8 cellular contexts compared by ENCODE assay signal in genomic region chr20:53623454-53624206, GRCh38. TPM values are rescaled to one million over a fixed set of nuclear protein-coding genes. Genes with fewer than 3 reads are reported as not detected.
DNase-seq lines count a peak whose midpoint lies in the region; ATAC-seq and TF ChIP-seq lines count a peak whose summit lies in the region.

No MANE protein-coding gene starts in this region.

- H3K4me3 ChIP-seq in GM06990 (replicated peaks; ENCODE audit: low read depth, low read length) (peak overlapping the region; percentile 39), fibroblast of pulmonary artery (replicated peaks; ENCODE audit: low read depth, low read length) (peak overlapping the region; percentile 19)

- H3K27me3 Mint-ChIP-seq in naive thymus-derived CD8-positive, alpha-beta T cell: no peaks in the 10 kb centered on the region
- H3K27me3 Mint-ChIP-seq in type B pancreatic cell: no peaks in the 10 kb centered on the region

- H3K4me1 Mint-ChIP-seq in naive thymus-derived CD8-positive, alpha-beta T cell: peaks cover 14 to 52% (median 49%) of the 10 kb centered on the region in 4 donors
- peaks cover 31% of the 10 kb centered on the region for H3K4me1 Mint-ChIP-seq in type B pancreatic cell (ENCODE audit: unreplicated experiment)

- no peaks in the 10 kb centered on the region for H3K9me3 Mint-ChIP-seq in naive thymus-derived CD8-positive, alpha-beta T cell
- H3K9me3 Mint-ChIP-seq in type B pancreatic cell: no peaks in the 10 kb centered on the region

- no peaks in the 10 kb centered on the region for H3K27me3 ChIP-seq in GM06990 (replicated peaks; ENCODE audit: control insufficient read depth, insufficient read depth, low read length)

- TF ChIP-seq CTCF in GM06990 (IDR thresholded peaks at IDR 0.05; ENCODE audit: insufficient read depth, low read length, poor library complexity, severe bottlenecking) (no peak), fibroblast of pulmonary artery (IDR thresholded peaks at IDR 0.05; ENCODE audit: low read length, missing control alignments) (peak; percentile 10), type B pancreatic cell (conservative IDR thresholded peaks at IDR 0.05) (no peak)

- peak overlapping the region; percentile 76 to 90 (median 82) for H3K4me3 Mint-ChIP-seq in naive thymus-derived CD8-positive, alpha-beta T cell
- peak overlapping the region; percentile 87 for H3K4me3 Mint-ChIP-seq in type B pancreatic cell

- H3K27ac Mint-ChIP-seq in naive thymus-derived CD8-positive, alpha-beta T cell: peak overlapping the region; percentile 89 to 98 (median 94)
- H3K27ac Mint-ChIP-seq in type B pancreatic cell: peak overlapping the region; percentile 98

- ATAC-seq in HG02763 (IDR thresholded peaks at IDR 0.05; ENCODE audit: unreplicated experiment): peak; percentile 46
- ATAC-seq in naive thymus-derived CD8-positive, alpha-beta T cell: peak; percentile 63 to 74

- DNase-seq in GM06990 (ENCODE audit: extremely low read depth, insufficient read length): peak; percentile 44
- peak; percentile 93 for DNase-seq in NCI-H82 treated with DMSO at 0.1 percent for 48 hours (lab: John Stamatoyannopoulos, UW; ENCODE audit: unreplicated experiment)
- peak; percentile 63 to 67 for DNase-seq in activated T-cell treated with anti-CD3 and anti-CD28 coated beads, Interleukin-2, amount 50 U/mL, for 48 hours
- DNase-seq in fibroblast of pulmonary artery (ENCODE audit: low read depth): peak; percentile 80
- peak in 4 of 10 donors; percentile 5 to 37 (median 20) for DNase-seq in naive thymus-derived CD8-positive, alpha-beta T cell
- no peak for DNase-seq in type B pancreatic cell (ENCODE audit: extremely low spot score, unreplicated experiment)
- DNase-seq in cortex of kidney (lab: John Stamatoyannopoulos, UW): no peak

- no peaks in the 10 kb centered on the region for H3K36me3 ChIP-seq in GM06990 (ENCODE audit: control insufficient read depth, insufficient read depth, low read length)

- POLR2A ChIA-PET in naive thymus-derived CD8-positive, alpha-beta T cell (lab: Charles Lee): interaction anchor here (0.6 to 5.5 kb wide), 19 partner anchors 9 to 262 kb away, joined by 3 to 77 read pairs (median 4); partner anchors contain the start of gene ZNF217

- no peaks in the 10 kb centered on the region for H3K36me3 Mint-ChIP-seq in naive thymus-derived CD8-positive, alpha-beta T cell
- no peaks in the 10 kb centered on the region for H3K36me3 Mint-ChIP-seq in type B pancreatic cell

RNA-seq across cellular contexts. Expression of gene ZNF217, which starts 30.0 kb away (rescaled TPM):
- total RNA-seq in naive thymus-derived CD8-positive, alpha-beta T cell: 100 to 1,000 TPM; 100 to 101 TPM
- 10 to 100 TPM; 21.5 to 34.2 (median 25.3) TPM for polyA plus RNA-seq in naive thymus-derived CD8-positive, alpha-beta T cell
- total RNA-seq in type B pancreatic cell (ENCODE audit: low replicate concordance): 32.8 and 78.1 TPM in 2 replicates

Comparison
In these comparisons a context has a peak if more than half of its experiments do, and no peak if none do; other contexts are left out.
1. DNase-seq: peak in GM06990 (single experiment), NCI-H82 treated with DMSO at 0.1 percent for 48 hours (single experiment), activated T-cell treated with anti-CD3 and anti-CD28 coated beads, Interleukin-2, amount 50 U/mL, for 48 hours (2 of 2) and fibroblast of pulmonary artery (single experiment); none in type B pancreatic cell (single experiment) and cortex of kidney (single experiment).